Comparison of ENCODE assay signal across 9 cellular contexts in the genomic region with DNA sequence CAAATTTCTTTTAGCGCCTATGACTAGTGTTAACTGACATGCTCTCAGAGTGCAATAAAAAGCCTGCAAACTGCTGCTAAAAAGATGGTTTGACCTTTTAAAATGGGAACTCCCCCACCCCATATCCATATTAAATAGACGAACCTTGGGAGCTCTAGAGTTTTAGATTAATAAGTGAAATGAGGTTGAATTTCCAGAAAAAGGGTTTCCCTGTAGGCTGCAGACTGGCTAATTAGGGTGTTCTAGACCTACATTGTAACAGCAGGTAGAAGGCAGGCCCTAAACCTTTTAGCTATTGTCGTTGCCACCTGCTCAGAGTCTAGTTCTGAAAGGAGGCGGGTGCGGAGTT. TPM values are rescaled to one million over a fixed set of nuclear protein-coding genes. Genes with fewer than 3 reads are reported as not detected.
DNase-seq lines count a peak whose midpoint lies in the region; ATAC-seq and TF ChIP-seq lines count a peak whose summit lies in the region.
"Had no signal": no experiment of that assay in that cellular context is flagged by ENCODE, and none has a peak within 500 bp of the region (broad histone marks: within the 10 kb centered on the region; RNA-seq: fewer than 3 reads in every experiment).

No MANE protein-coding gene starts in this region.

- H3K4me3 Mint-ChIP-seq in glutamatergic neuron (ENCODE audit: unreplicated experiment): peak overlapping the region; percentile 97

- H3F3A ChIP-seq in SK-N-SH (replicated peaks; ENCODE audit: insufficient read depth) (no peaks in the 10 kb centered on the region), smooth muscle cell (ENCODE audit: low read depth) (no peaks in the 10 kb centered on the region)

- H3K27ac ChIP-seq in SK-N-SH (ENCODE audit: low read depth in 2 of 2, low read length in 1 of 2) (no peak overlapping the region), KMS-11 (no peak overlapping the region), smooth muscle cell (ENCODE audit: low read depth) (no peak overlapping the region)

- ATAC-seq in SK-N-SH treated with all-trans-retinoic acid at 6 μM for 48 hours: no peak

- H3K36me3 ChIP-seq in SK-N-SH (replicated peaks in 1 of 2; ENCODE audit: control insufficient read depth in 1 of 2, insufficient read depth in 2 of 2, low read length in 1 of 2): no peaks in the 10 kb centered on the region
- H3K36me3 ChIP-seq in KMS-11 (ENCODE audit: insufficient read depth): no peaks in the 10 kb centered on the region
- H3K36me3 ChIP-seq in smooth muscle cell (ENCODE audit: low read depth): no peaks in the 10 kb centered on the region

- H3K27me3 Mint-ChIP-seq in glutamatergic neuron (ENCODE audit: unreplicated experiment): peaks cover 13% of the 10 kb centered on the region

- no peak overlapping the region for H2AFZ ChIP-seq in SK-N-SH (ENCODE audit: low read depth)
- H2AFZ ChIP-seq in KMS-11 (ENCODE audit: low read depth): peak overlapping the region; percentile 93; the same call in 1 of the 2 replicates
- no peak overlapping the region for H2AFZ ChIP-seq in smooth muscle cell (ENCODE audit: low read depth)

- TF ChIP-seq CTCF in SK-N-SH (IDR thresholded peaks at IDR 0.05) (no peak), KMS-11 (conservative IDR thresholded peaks at IDR 0.05; ENCODE audit: low read depth, low read length) (no peak), glutamatergic neuron (IDR thresholded peaks at IDR 0.05; ENCODE audit: partially characterized antibody, unreplicated experiment) (no peak), smooth muscle cell (IDR thresholded peaks at IDR 0.05; ENCODE audit: borderline replicate concordance, insufficient read depth, poor library complexity, severe bottlenecking) (no peak)

- no peaks in the 10 kb centered on the region for H3K36me3 Mint-ChIP-seq in glutamatergic neuron (ENCODE audit: unreplicated experiment)

- H3K9ac ChIP-seq in SK-N-SH (no peak overlapping the region), KMS-11 (no peak overlapping the region), smooth muscle cell (ENCODE audit: low read depth) (no peak overlapping the region)

- no peaks in the 10 kb centered on the region for H3K9me2 ChIP-seq in SK-N-SH

- H3K4me3 ChIP-seq in SK-N-SH (ENCODE audit: low read depth in 2 of 2, low read length in 1 of 2): peak overlapping the region in 1 of 2 experiments; percentile 47; a peak in 1 of 4 replicates
- peak overlapping the region; percentile 10 for H3K4me3 ChIP-seq in KMS-11 (IDR thresholded peaks at IDR 0.05; ENCODE audit: insufficient read depth, low read depth, low read length)
- no peak overlapping the region for H3K4me3 ChIP-seq in smooth muscle cell

- peaks cover 20% of the 10 kb centered on the region for H3K9me3 Mint-ChIP-seq in glutamatergic neuron (ENCODE audit: unreplicated experiment)

- H3K4me1 ChIP-seq in SK-N-SH (ENCODE audit: control insufficient read depth in 1 of 2, insufficient read depth in 2 of 2, low read depth in 1 of 2, low read length in 1 of 2) (peaks cover 0 to 8% of the 10 kb centered on the region in 2 experiments; a peak in 2 of 4 replicates), KMS-11 (ENCODE audit: low read depth, poor library complexity, severe bottlenecking) (peaks cover 20% of the 10 kb centered on the region), smooth muscle cell (ENCODE audit: low read depth) (no peaks in the 10 kb centered on the region)

- DNase-seq in SK-N-SH (no peak), glutamatergic neuron (no peak), smooth muscle cell (lab: John Stamatoyannopoulos, UW; ENCODE audit: unreplicated experiment) (no peak), kidney tubule cell (ENCODE audit: low spot score) (no peak), DMS 273 treated with DMSO at 0.1 percent for 48 hours (lab: John Stamatoyannopoulos, UW) (no peak), nucleus accumbens (lab: John Stamatoyannopoulos, UW) (no peak)
- DNase-seq: activated naive CD4-positive, alpha-beta T cell treated with Interleukin-2 at 50 U/mL for 16 hours had no signal

- TF ChIP-seq RAD21 in SK-N-SH (IDR thresholded peaks at IDR 0.05; ENCODE audit: low read length): no peak

- peak overlapping the region; percentile 94 for H3K27ac Mint-ChIP-seq in glutamatergic neuron (ENCODE audit: unreplicated experiment)

- peaks cover 49% of the 10 kb centered on the region for H3K4me1 Mint-ChIP-seq in glutamatergic neuron (ENCODE audit: low read depth, unreplicated experiment)

- H3K4me2 ChIP-seq in SK-N-SH (peak overlapping the region; percentile 55; the same call in 1 of the 2 replicates), KMS-11 (peak overlapping the region; percentile 49), smooth muscle cell (peak overlapping the region; percentile 87)

- CTCF ChIA-PET in SK-N-SH (lab: Yijun Ruan, JAX): interaction anchor here (0.7 to 1.9 kb wide), 19 partner anchors 8 to 461 kb away, joined by 3 to 10 read pairs (median 3); no protein-coding TSS in a partner anchor

- POLR2A ChIA-PET in SK-N-SH (lab: Yijun Ruan, JAX): no interaction called here

- 28% methylated on average over 5 of the region's 5 CpGs for WGBS in SK-N-SH (ENCODE audit: low lambda C conversion rate)
- WGBS in smooth muscle cell (ENCODE audit: low lambda C conversion rate): 21% methylated on average over 5 of the region's 5 CpGs

- H3K27me3 ChIP-seq in SK-N-SH (ENCODE audit: insufficient read depth): peaks cover 12% of the 10 kb centered on the region; the same call in 1 of the 2 replicates
- peaks cover 7% of the 10 kb centered on the region for H3K27me3 ChIP-seq in KMS-11 (ENCODE audit: insufficient read depth, low read depth)
- peaks cover 75% of the 10 kb centered on the region for H3K27me3 ChIP-seq in smooth muscle cell (ENCODE audit: low read depth)

- no peak for TF ChIP-seq EP300 in SK-N-SH (IDR thresholded peaks at IDR 0.05; ENCODE audit: borderline replicate concordance in 1 of 2, low read depth in 1 of 2, low read length in 1 of 2)

- no peaks in the 10 kb centered on the region for H3K79me2 ChIP-seq in SK-N-SH (ENCODE audit: insufficient read depth)
- no peaks in the 10 kb centered on the region for H3K79me2 ChIP-seq in KMS-11 (ENCODE audit: insufficient read depth, low read depth)
- no peaks in the 10 kb centered on the region for H3K79me2 ChIP-seq in smooth muscle cell (ENCODE audit: low read depth)

- H3K9me3 ChIP-seq in SK-N-SH: no peaks in the 10 kb centered on the region
- no peaks in the 10 kb centered on the region for H3K9me3 ChIP-seq in smooth muscle cell (replicated peaks; ENCODE audit: low read depth)

- H4K20me1 ChIP-seq in SK-N-SH (ENCODE audit: insufficient read depth) (no peaks in the 10 kb centered on the region), KMS-11 (ENCODE audit: insufficient read depth) (no peaks in the 10 kb centered on the region), smooth muscle cell (ENCODE audit: low read depth) (no peaks in the 10 kb centered on the region)

TF ChIP-seq in SK-N-SH, 30 proteins besides CTCF, POLR2A, EP300 and RAD21 (continues in another document):
- TF ChIP-seq TCF12 (IDR thresholded peaks at IDR 0.05) (no peak), ELF1 (IDR thresholded peaks at IDR 0.05) (no peak), MEF2A (IDR thresholded peaks at IDR 0.05; ENCODE audit: borderline replicate concordance, low read depth) (no peak), CHD2 (IDR thresholded peaks at IDR 0.05; ENCODE audit: low read length, partially characterized antibody) (no peak), FOSL2 (IDR thresholded peaks at IDR 0.05; ENCODE audit: borderline replicate concordance, low read depth) (no peak)
- TF ChIP-seq, protein P1, sequence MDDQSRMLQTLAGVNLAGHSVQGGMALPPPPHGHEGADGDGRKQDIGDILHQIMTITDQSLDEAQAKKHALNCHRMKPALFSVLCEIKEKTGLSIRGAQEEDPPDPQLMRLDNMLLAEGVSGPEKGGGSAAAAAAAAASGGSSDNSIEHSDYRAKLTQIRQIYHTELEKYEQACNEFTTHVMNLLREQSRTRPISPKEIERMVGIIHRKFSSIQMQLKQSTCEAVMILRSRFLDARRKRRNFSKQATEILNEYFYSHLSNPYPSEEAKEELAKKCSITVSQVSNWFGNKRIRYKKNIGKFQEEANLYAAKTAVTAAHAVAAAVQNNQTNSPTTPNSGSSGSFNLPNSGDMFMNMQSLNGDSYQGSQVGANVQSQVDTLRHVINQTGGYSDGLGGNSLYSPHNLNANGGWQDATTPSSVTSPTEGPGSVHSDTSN (IDR thresholded peaks at IDR 0.05): no peak

TF ChIP-seq in SK-N-SH treated with all-trans-retinoic acid at 6 μM for 48 hours, 23 proteins besides CTCF, POLR2A, EP300 and RAD21 (continues in another document):
- TF ChIP-seq ZFP30 (CRISPR knock-in tag; IDR thresholded peaks at IDR 0.05): no peak
- TF ChIP-seq TCF4 (CRISPR knock-in tag; IDR thresholded peaks at IDR 0.05; ENCODE audit: borderline replicate concordance): no peak
- no peak for TF ChIP-seq OSR1 (CRISPR knock-in tag; IDR thresholded peaks at IDR 0.05)
- TF ChIP-seq, protein P2, sequence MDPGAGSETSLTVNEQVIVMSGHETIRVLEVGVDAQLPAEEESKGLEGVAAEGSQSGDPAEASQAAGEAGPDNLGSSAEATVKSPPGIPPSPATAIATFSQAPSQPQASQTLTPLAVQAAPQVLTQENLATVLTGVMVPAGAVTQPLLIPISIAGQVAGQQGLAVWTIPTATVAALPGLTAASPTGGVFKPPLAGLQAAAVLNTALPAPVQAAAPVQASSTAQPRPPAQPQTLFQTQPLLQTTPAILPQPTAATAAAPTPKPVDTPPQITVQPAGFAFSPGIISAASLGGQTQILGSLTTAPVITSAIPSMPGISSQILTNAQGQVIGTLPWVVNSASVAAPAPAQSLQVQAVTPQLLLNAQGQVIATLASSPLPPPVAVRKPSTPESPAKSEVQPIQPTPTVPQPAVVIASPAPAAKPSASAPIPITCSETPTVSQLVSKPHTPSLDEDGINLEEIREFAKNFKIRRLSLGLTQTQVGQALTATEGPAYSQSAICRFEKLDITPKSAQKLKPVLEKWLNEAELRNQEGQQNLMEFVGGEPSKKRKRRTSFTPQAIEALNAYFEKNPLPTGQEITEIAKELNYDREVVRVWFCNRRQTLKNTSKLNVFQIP (CRISPR knock-in tag; IDR thresholded peaks at IDR 0.05; ENCODE audit: borderline replicate concordance, low read depth): no peak
- TF ChIP-seq GLIS3 (CRISPR knock-in tag; IDR thresholded peaks at IDR 0.05): no peak

RNA-seq across cellular contexts. Expression of a gene that starts 2.2 kb away (rescaled TPM):
- polyA plus RNA-seq in SK-N-SH (2012; rRNA removed) (0.34 and 0.36 TPM in 2 replicates), smooth muscle cell (0.12 TPM in 1 of 2 replicates, not detected in the other)
- 0.27 and 0.38 TPM in 2 replicates for polyA plus RNA-seq in SK-N-SH (2012; cell fraction: cytosol; rRNA removed)
- polyA plus RNA-seq in SK-N-SH (2012; cell fraction: nucleus; rRNA removed): 0.54 and 0.71 TPM in 2 replicates
- total RNA-seq in glutamatergic neuron (ENCODE audit: unreplicated experiment) (66.0 TPM), smooth muscle cell (0.27 TPM in 1 of 2 replicates, not detected in the other)

Comparison
In these comparisons a context has a peak if more than half of its experiments do, and no peak if none do; other contexts are left out.
1. RNA of a gene that starts 2.2 kb away (total RNA-seq): 66.0 TPM in glutamatergic neuron (single experiment); 0.27 TPM in smooth muscle cell; every median in the first group is over 10 times any median in the second.
2. Peak in every context shown above with its lines, with median percentiles within 50 percentile points of each other: H3K4me2 ChIP-seq.